ENCODE assay signal across 17 cellular contexts in genomic region chr2:101723366-101724112, GRCh38. TPM values are rescaled to one million over a fixed set of nuclear protein-coding genes. Genes with fewer than 3 reads are reported as not detected.
DNase-seq lines count a peak whose midpoint lies in the region; ATAC-seq and TF ChIP-seq lines count a peak whose summit lies in the region.
"Had no signal": no experiment of that assay in that cellular context is flagged by ENCODE, and none has a peak within 500 bp of the region (broad histone marks: within the 10 kb centered on the region; RNA-seq: fewer than 3 reads in every experiment).

No MANE protein-coding gene starts in this region.

- BruUV-seq in Caco-2 (replicated peaks; lab: Mats Ljungman, UMichigan): no TSS peak

- peak overlapping the region; percentile 75 for H3K27ac Mint-ChIP-seq in activated CD4-positive, alpha-beta T cell treated with anti-CD3 and anti-CD28 coated beads, Interleukin-2, amount 10 ng/mL, durations not matched to agents 7 days and 5 days
- peak overlapping the region; percentile 64 for H3K27ac Mint-ChIP-seq in stimulated activated effector memory CD8-positive, alpha-beta T cell treated with anti-CD3 and anti-CD28 coated beads, Interleukin-12 subunit alpha, Interleukin-12 subunit beta, amount 100 ng/mL, for 72 hours
- H3K27ac Mint-ChIP-seq in Caco-2 (ENCODE audit: unreplicated experiment): no peak overlapping the region

- H3K4me3 ChIP-seq in OCI-LY3 (ENCODE audit: low read length): peak overlapping the region; percentile 36
- H3K4me3 ChIP-seq in Caco-2 (ENCODE audit: low read depth, low read length): no peak overlapping the region
- H3K4me3 ChIP-seq: GM23338, SJSA1 had no signal

- POLR2A ChIA-PET in activated CD4-positive, alpha-beta T cell treated with anti-CD3 and anti-CD28 coated beads, Interleukin-2, amount 10 ng/mL, durations not matched to agents 7 days and 5 days (lab: Charles Lee): no interaction called here
- POLR2A ChIA-PET in Caco-2 (lab: Charles Lee): no interaction called here

- H3K4me1 ChIP-seq in OCI-LY3 (ENCODE audit: low read length) (peaks cover 83% of the 10 kb centered on the region), Caco-2 (no peaks in the 10 kb centered on the region; the same call in 1 of the 2 replicates)

- peaks cover 73% of the 10 kb centered on the region for H4K20me1 ChIP-seq in OCI-LY3 (ENCODE audit: insufficient read depth, low read length)

- peaks cover 20% of the 10 kb centered on the region for H3K9me3 Mint-ChIP-seq in activated CD4-positive, alpha-beta T cell treated with anti-CD3 and anti-CD28 coated beads, Interleukin-2, amount 10 ng/mL, durations not matched to agents 7 days and 5 days
- peaks cover 3% of the 10 kb centered on the region for H3K9me3 Mint-ChIP-seq in stimulated activated effector memory CD8-positive, alpha-beta T cell treated with anti-CD3 and anti-CD28 coated beads, Interleukin-12 subunit alpha, Interleukin-12 subunit beta, amount 100 ng/mL, for 72 hours
- H3K9me3 Mint-ChIP-seq in Caco-2 (ENCODE audit: unreplicated experiment): no peaks in the 10 kb centered on the region
- H3K9me3 Mint-ChIP-seq: GM23338 had no signal

- no peak for DNase-seq in activated CD4-positive, alpha-beta T cell treated with anti-CD3 and anti-CD28 coated beads, Interleukin-2, amount 10 ng/mL, durations not matched to agents 7 days and 5 days
- no peak for DNase-seq in activated CD4-positive, alpha-beta T cell treated with anti-CD3 and anti-CD28 coated beads, Interleukin-2, amount 50 U/mL, for 4 hours
- DNase-seq in stimulated activated effector memory CD8-positive, alpha-beta T cell treated with anti-CD3 and anti-CD28 coated beads, Interleukin-12 subunit alpha, Interleukin-12 subunit beta, amount 100 ng/mL, for 72 hours (ENCODE audit: low spot score in 2 of 2): peak in 1 of 2 donors; percentile 35
- DNase-seq in Caco-2: no peak
- DNase-seq: activated CD8-positive, alpha-beta memory T cell treated with anti-CD3 and anti-CD28 coated beads, Interleukin-2, amount 50 U/mL, for 4 hours; KG1; NCI-H1105 treated with DMSO at 0.1 percent for 48 hours; NCI-H2227 treated with DMSO at 0.1 percent for 48 hours; right cardiac atrium; stimulated activated CD4-positive, alpha-beta T cell treated with anti-CD3 and anti-CD28 coated beads, Interleukin-4, amount 100 ng/mL, for 1 hour had no signal

- intact Hi-C loops in Caco-2 (cut with micrococcal nuclease; ENCODE audit: unreplicated experiment): no loop called here

- H3K4me1 Mint-ChIP-seq in activated CD4-positive, alpha-beta T cell treated with anti-CD3 and anti-CD28 coated beads, Interleukin-2, amount 10 ng/mL, durations not matched to agents 7 days and 5 days: peaks cover 91% of the 10 kb centered on the region
- H3K4me1 Mint-ChIP-seq in stimulated activated effector memory CD8-positive, alpha-beta T cell treated with anti-CD3 and anti-CD28 coated beads, Interleukin-12 subunit alpha, Interleukin-12 subunit beta, amount 100 ng/mL, for 72 hours: peaks cover 79% of the 10 kb centered on the region
- H3K4me1 Mint-ChIP-seq in Caco-2 (ENCODE audit: low read depth, unreplicated experiment): peaks cover 27% of the 10 kb centered on the region

- TF ChIP-seq CTCF in OCI-LY3 (IDR thresholded peaks at IDR 0.05; ENCODE audit: low read depth, low read length) (no peak), Caco-2 (IDR thresholded peaks at IDR 0.05; ENCODE audit: insufficient read depth in 1 of 2, low read depth in 1 of 2, low read length in 1 of 2, severe bottlenecking in 1 of 2, unreplicated experiment in 1 of 2) (no peak)

- H3K9me3 ChIP-seq in OCI-LY3 (ENCODE audit: insufficient read depth, low read length) (no peaks in the 10 kb centered on the region), Caco-2 (no peaks in the 10 kb centered on the region)
- H3K9me3 ChIP-seq: SJSA1 had no signal

- H3K4me2 ChIP-seq in OCI-LY3 (ENCODE audit: low read length): peak overlapping the region; percentile 72
- H3K4me2 ChIP-seq: GM23338 had no signal

- H3K79me2 ChIP-seq in OCI-LY3 (ENCODE audit: low read length): peaks cover 100% of the 10 kb centered on the region

- H3K27me3 ChIP-seq in OCI-LY3 (ENCODE audit: low read depth, low read length): no peaks in the 10 kb centered on the region
- H3K27me3 ChIP-seq in Caco-2 (replicated peaks; ENCODE audit: control insufficient read depth, insufficient read depth, low read length): no peaks in the 10 kb centered on the region
- H3K27me3 ChIP-seq: SJSA1 had no signal

- H3K36me3 ChIP-seq in OCI-LY3 (replicated peaks; ENCODE audit: low read depth, low read length) (peaks cover 33% of the 10 kb centered on the region), Caco-2 (ENCODE audit: control insufficient read depth, insufficient read depth, low read length) (no peaks in the 10 kb centered on the region)
- H3K36me3 ChIP-seq: SJSA1 had no signal

- H3K4me3 Mint-ChIP-seq in activated CD4-positive, alpha-beta T cell treated with anti-CD3 and anti-CD28 coated beads, Interleukin-2, amount 10 ng/mL, durations not matched to agents 7 days and 5 days: no peak overlapping the region
- H3K4me3 Mint-ChIP-seq in stimulated activated effector memory CD8-positive, alpha-beta T cell treated with anti-CD3 and anti-CD28 coated beads, Interleukin-12 subunit alpha, Interleukin-12 subunit beta, amount 100 ng/mL, for 72 hours: peak overlapping the region; percentile 24
- no peak overlapping the region for H3K4me3 Mint-ChIP-seq in Caco-2 (ENCODE audit: unreplicated experiment)
- H3K4me3 Mint-ChIP-seq: GM23338 had no signal

- peak overlapping the region; percentile 69 for H3K27ac ChIP-seq in OCI-LY3 (ENCODE audit: low read length)
- peak overlapping the region; percentile 25 for H3K27ac ChIP-seq in cingulate gyrus (ENCODE audit: low read depth, low read length)
- H3K27ac ChIP-seq: SJSA1 had no signal

- peak overlapping the region; percentile 17; the same call in 1 of the 2 replicates for H3K9ac ChIP-seq in OCI-LY3 (ENCODE audit: low read length)

- H2AFZ ChIP-seq in OCI-LY3 (ENCODE audit: low read depth, low read length): no peak overlapping the region
- H2AFZ ChIP-seq: GM23338 had no signal

- H3K36me3 Mint-ChIP-seq in activated CD4-positive, alpha-beta T cell treated with anti-CD3 and anti-CD28 coated beads, Interleukin-2, amount 10 ng/mL, durations not matched to agents 7 days and 5 days (ENCODE audit: low read depth): peaks cover 61% of the 10 kb centered on the region
- peaks cover 11% of the 10 kb centered on the region for H3K36me3 Mint-ChIP-seq in stimulated activated effector memory CD8-positive, alpha-beta T cell treated with anti-CD3 and anti-CD28 coated beads, Interleukin-12 subunit alpha, Interleukin-12 subunit beta, amount 100 ng/mL, for 72 hours
- peaks cover 60% of the 10 kb centered on the region for H3K36me3 Mint-ChIP-seq in Caco-2 (ENCODE audit: insufficient read depth, unreplicated experiment)

- no peak for ATAC-seq in stimulated activated effector memory CD8-positive, alpha-beta T cell treated with anti-CD3 and anti-CD28 coated beads, Interleukin-12 subunit alpha, Interleukin-12 subunit beta, amount 100 ng/mL, for 72 hours
- ATAC-seq in HG03175 (IDR thresholded peaks at IDR 0.05; ENCODE audit: unreplicated experiment) (no peak), HG03139 (IDR thresholded peaks at IDR 0.05; ENCODE audit: unreplicated experiment) (no peak)
- ATAC-seq: GM23338, left lobe of liver, right cardiac atrium had no signal

- no peaks in the 10 kb centered on the region for H3K27me3 Mint-ChIP-seq in activated CD4-positive, alpha-beta T cell treated with anti-CD3 and anti-CD28 coated beads, Interleukin-2, amount 10 ng/mL, durations not matched to agents 7 days and 5 days
- H3K27me3 Mint-ChIP-seq in Caco-2 (ENCODE audit: insufficient read depth, unreplicated experiment): no peaks in the 10 kb centered on the region

- CTCF ChIA-PET in activated CD4-positive, alpha-beta T cell treated with anti-CD3 and anti-CD28 coated beads, Interleukin-2, amount 10 ng/mL, durations not matched to agents 7 days and 5 days (lab: Charles Lee): no interaction called here
- CTCF ChIA-PET in Caco-2 (lab: Charles Lee): no interaction called here

RNA-seq across cellular contexts. Expression of gene MAP4K4, which starts 26.0 kb away (rescaled TPM):
- 100 to 1,000 TPM; 129 to 142 TPM for total RNA-seq in activated CD4-positive, alpha-beta T cell treated with anti-CD3 and anti-CD28 coated beads, Interleukin-2, amount 10 ng/mL, durations not matched to agents 7 days and 5 days
- total RNA-seq in Caco-2 (2022): 257 and 263 TPM in 2 replicates
